Comparison of ENCODE assay signal across 20 cellular contexts in the genomic region with DNA sequence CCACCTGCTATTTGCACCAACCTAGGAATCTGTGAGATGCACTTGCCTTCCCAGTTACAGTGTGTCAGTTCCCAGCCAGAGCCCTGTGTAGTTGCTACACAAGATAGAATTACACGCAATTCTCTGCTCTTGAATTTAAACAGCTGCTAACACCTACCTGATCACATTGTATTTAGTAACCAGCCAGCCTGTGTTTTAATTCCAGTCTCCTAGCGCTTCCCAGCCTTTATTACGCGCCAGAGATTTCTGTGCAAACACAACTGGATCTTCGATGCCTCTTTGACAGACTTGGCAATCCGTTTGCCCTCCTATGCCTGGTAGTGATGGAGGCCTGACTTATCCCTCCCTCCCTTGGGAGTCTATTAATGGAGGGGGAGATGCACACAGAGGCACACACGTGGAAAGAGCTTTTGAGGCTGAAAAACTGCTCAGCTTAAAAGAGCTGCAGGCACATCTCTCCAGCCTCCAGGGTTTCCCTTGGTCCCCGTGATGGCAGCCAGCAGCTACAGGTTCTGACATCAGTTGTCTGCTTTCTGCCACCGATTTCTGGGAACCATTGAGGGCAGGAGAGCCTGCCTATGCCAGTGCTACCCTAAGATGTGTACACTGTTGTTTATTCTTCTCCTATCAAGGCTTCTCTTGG.
DNase-seq lines count a peak whose midpoint lies in the region; ATAC-seq and TF ChIP-seq lines count a peak whose summit lies in the region.
"Had no signal": no experiment of that assay in that cellular context is flagged by ENCODE, and none has a peak within 500 bp of the region (broad histone marks: within the 10 kb centered on the region; RNA-seq: fewer than 3 reads in every experiment).

No MANE protein-coding gene starts in this region.

- DNase-seq in COLO668 (lab: John Stamatoyannopoulos, UW; ENCODE audit: unreplicated experiment) (peak; percentile 24), NCI-H1436 (lab: John Stamatoyannopoulos, UW) (peak; percentile 79), NCI-H2227 treated with DMSO at 0.1 percent for 48 hours (lab: John Stamatoyannopoulos, UW) (peak; percentile 26), inferior parietal cortex (ENCODE audit: extremely low spot score) (peak; percentile 41), chondrocyte (ENCODE audit: low spot score) (no peak), T1000 (lab: John Stamatoyannopoulos, UW) (no peak)
- DNase-seq in NK-92 treated with Interleukin-12 subunit alpha and Interleukin-12 subunit beta, amount 100 ng/mL, for 24 hours (lab: John Stamatoyannopoulos, UW), result no peak
- DNase-seq: activated CD4-positive, CD25-positive, alpha-beta regulatory T cell treated with anti-CD3 and anti-CD28 coated beads, Interleukin-2, amount 50 U/mL, for 72 hours; activated CD8-positive, alpha-beta memory T cell treated with anti-CD3 and anti-CD28 coated beads, Interleukin-2, amount 10 ng/mL, durations not matched to agents 7 days and 5 days; activated gamma-delta T cell; amniotic stem cell; CD4-positive, alpha-beta memory T cell; HFFc6; mesendoderm; NCI-H446; PC-9; stimulated activated naive CD8-positive, alpha-beta T cell treated with anti-CD3 and anti-CD28 coated beads, Interleukin-15, amount 100 ng/mL, for 72 hours; T-helper 9 cell had no signal

- H3K27ac Mint-ChIP-seq in chondrocyte (ENCODE audit: unreplicated experiment), result no peak overlapping the region
- H3K27ac Mint-ChIP-seq: activated CD8-positive, alpha-beta memory T cell treated with anti-CD3 and anti-CD28 coated beads, Interleukin-2, amount 10 ng/mL, durations not matched to agents 7 days and 5 days; CD4-positive, alpha-beta memory T cell; HFFc6; natural killer cell treated with Interleukin-12 subunit alpha and Interleukin-12 subunit beta and Interleukin-15 and Interleukin-18, amount 100 ng/mL, for 72 hours; stimulated activated naive CD8-positive, alpha-beta T cell treated with anti-CD3 and anti-CD28 coated beads, Interleukin-15, amount 100 ng/mL, for 72 hours had no signal

- TF ChIP-seq CTCF in chondrocyte (IDR thresholded peaks at IDR 0.05), result no peak

- no peaks in the 10 kb centered on the region for H3K36me3 Mint-ChIP-seq in chondrocyte (ENCODE audit: low read depth)
- H3K36me3 Mint-ChIP-seq: activated CD8-positive, alpha-beta memory T cell treated with anti-CD3 and anti-CD28 coated beads, Interleukin-2, amount 10 ng/mL, durations not matched to agents 7 days and 5 days; CD4-positive, alpha-beta memory T cell; natural killer cell treated with Interleukin-12 subunit alpha and Interleukin-12 subunit beta and Interleukin-15 and Interleukin-18, amount 100 ng/mL, for 72 hours had no signal

- no peak overlapping the region for H3K4me3 Mint-ChIP-seq in chondrocyte (ENCODE audit: unreplicated experiment)
- H3K4me3 Mint-ChIP-seq: activated CD8-positive, alpha-beta memory T cell treated with anti-CD3 and anti-CD28 coated beads, Interleukin-2, amount 10 ng/mL, durations not matched to agents 7 days and 5 days; CD4-positive, alpha-beta memory T cell; HFFc6; natural killer cell treated with Interleukin-12 subunit alpha and Interleukin-12 subunit beta and Interleukin-15 and Interleukin-18, amount 100 ng/mL, for 72 hours; stimulated activated naive CD8-positive, alpha-beta T cell treated with anti-CD3 and anti-CD28 coated beads, Interleukin-15, amount 100 ng/mL, for 72 hours had no signal

- ATAC-seq in GM21529 (IDR thresholded peaks at IDR 0.05; ENCODE audit: unreplicated experiment), result no peak
- ATAC-seq: activated CD8-positive, alpha-beta memory T cell treated with anti-CD3 and anti-CD28 coated beads, Interleukin-2, amount 10 ng/mL, durations not matched to agents 7 days and 5 days; natural killer cell treated with Interleukin-12 subunit alpha and Interleukin-12 subunit beta and Interleukin-15 and Interleukin-18, amount 100 ng/mL, for 72 hours; stimulated activated naive CD8-positive, alpha-beta T cell treated with anti-CD3 and anti-CD28 coated beads, Interleukin-15, amount 100 ng/mL, for 72 hours had no signal

- H3K9me3 Mint-ChIP-seq in chondrocyte (ENCODE audit: low read depth), result no peaks in the 10 kb centered on the region
- H3K9me3 Mint-ChIP-seq: CD4-positive, alpha-beta memory T cell; HFFc6; natural killer cell treated with Interleukin-12 subunit alpha and Interleukin-12 subunit beta and Interleukin-15 and Interleukin-18, amount 100 ng/mL, for 72 hours; stimulated activated naive CD8-positive, alpha-beta T cell treated with anti-CD3 and anti-CD28 coated beads, Interleukin-15, amount 100 ng/mL, for 72 hours had no signal

- H3K27me3 Mint-ChIP-seq in chondrocyte (ENCODE audit: low read depth), result peaks cover 25% of the 10 kb centered on the region

- H3K4me1 Mint-ChIP-seq in chondrocyte (ENCODE audit: low read depth), result no peaks in the 10 kb centered on the region
- H3K4me1 Mint-ChIP-seq: activated CD8-positive, alpha-beta memory T cell treated with anti-CD3 and anti-CD28 coated beads, Interleukin-2, amount 10 ng/mL, durations not matched to agents 7 days and 5 days; CD4-positive, alpha-beta memory T cell; stimulated activated naive CD8-positive, alpha-beta T cell treated with anti-CD3 and anti-CD28 coated beads, Interleukin-15, amount 100 ng/mL, for 72 hours had no signal

Comparison
In these comparisons a context has a peak if more than half of its experiments do, and no peak if none do; other contexts are left out.
1. DNase-seq: peak in COLO668 (single experiment), NCI-H1436 (single experiment), NCI-H2227 treated with DMSO at 0.1 percent for 48 hours (single experiment) and inferior parietal cortex (single experiment); none in NK-92 treated with Interleukin-12 subunit alpha and Interleukin-12 subunit beta, amount 100 ng/mL, for 24 hours (single experiment), chondrocyte (single experiment) and T1000 (single experiment).